In genomic region chrX:1657367-1658082, GRCh38 we compare ENCODE assay signal across 9 cellular contexts. TPM values are rescaled to one million over a fixed set of nuclear protein-coding genes. Genes with fewer than 3 reads are reported as not detected.
DNase-seq lines count a peak whose midpoint lies in the region; ATAC-seq, FAIRE-seq and TF ChIP-seq lines count a peak whose summit lies in the region.
"Had no signal": no experiment of that assay in that cellular context is flagged by ENCODE, and none has a peak within 500 bp of the region (broad histone marks: within the 10 kb centered on the region; RNA-seq: fewer than 3 reads in every experiment).

No MANE protein-coding gene starts in this region.

- TF ChIP-seq CTCF in astrocyte (IDR thresholded peaks at IDR 0.05; ENCODE audit: insufficient read depth, low read depth, low read length) (no peak), mucosa of descending colon (IDR thresholded peaks at IDR 0.05) (no peak), transverse colon (IDR thresholded peaks at IDR 0.05) (no peak)

- no peaks in the 10 kb centered on the region for H3K9me3 Mint-ChIP-seq in T-helper 1 cell treated with Interleukin-12 subunit alpha and Interleukin-12 subunit beta and Interleukin-4 antibody, amounts not matched to agents 30 μg/mL and 1 μg/mL, for 36 hours
- H3K9me3 Mint-ChIP-seq in astrocyte (ENCODE audit: unreplicated experiment) = peaks cover under 1% of the 10 kb centered on the region

- 18% methylated on average over 13 of the region's 13 CpGs; no CpG with 5 or more reads in 1 of the 2 donors for WGBS in transverse colon (ENCODE audit: low coverage in 1 of 2), 2 donors

- peaks cover 22% of the 10 kb centered on the region for H3K4me1 Mint-ChIP-seq in T-helper 1 cell treated with Interleukin-12 subunit alpha and Interleukin-12 subunit beta and Interleukin-4 antibody, amounts not matched to agents 30 μg/mL and 1 μg/mL, for 36 hours (ENCODE audit: low read depth)
- peaks cover 12% of the 10 kb centered on the region for H3K4me1 Mint-ChIP-seq in astrocyte (ENCODE audit: low read depth, unreplicated experiment)

- H3K4me2 ChIP-seq in astrocyte (ENCODE audit: low read length) = peak overlapping the region; percentile 49

- no peak overlapping the region for H3K27ac ChIP-seq in astrocyte (ENCODE audit: low read depth, low read length)
- H3K27ac ChIP-seq in transverse colon = peak overlapping the region in 2 of 4 donors; percentile 30 to 66
- H3K27ac ChIP-seq: pancreas had no signal

- peak; percentile 8 for DNase-seq in EL
- peak; percentile 73 for DNase-seq in HT1080 (ENCODE audit: low read depth)
- peak; percentile 18 for DNase-seq in astrocyte (ENCODE audit: low read depth)
- peak in 2 of 3 donors; percentile 27 to 62 for DNase-seq in mucosa of descending colon
- DNase-seq in transverse colon = peak; percentile 17
- DNase-seq in HuH-7 (ENCODE audit: low spot score) = no peak

- no peak for FAIRE-seq in astrocyte (lab: Jason Lieb, UNC)
- FAIRE-seq: pancreas had no signal

- peaks cover 20% of the 10 kb centered on the region for H3K36me3 Mint-ChIP-seq in T-helper 1 cell treated with Interleukin-12 subunit alpha and Interleukin-12 subunit beta and Interleukin-4 antibody, amounts not matched to agents 30 μg/mL and 1 μg/mL, for 36 hours (ENCODE audit: low read depth)
- H3K36me3 Mint-ChIP-seq in astrocyte (ENCODE audit: low read depth, unreplicated experiment) = no peaks in the 10 kb centered on the region

- H3K79me2 ChIP-seq in astrocyte (ENCODE audit: insufficient read depth, low read length) = no peaks in the 10 kb centered on the region

- H4K20me1 ChIP-seq in astrocyte (ENCODE audit: insufficient read depth, low read length) = no peaks in the 10 kb centered on the region

- in situ Hi-C loops in transverse colon (cut with MboI; ENCODE audit: low pct_ligation_motif_present in 1 of 4, low pct_unique_long_range_greater_than_20kb in 1 of 4, low sequenced_read_pairs in 3 of 4) = loop anchor here in 3 of 4 donors (25.0 kb wide), 1 partner anchor 930 kb away; no protein-coding TSS in a partner anchor

- peak overlapping the region; percentile 97 for H3K4me3 Mint-ChIP-seq in T-helper 1 cell treated with Interleukin-12 subunit alpha and Interleukin-12 subunit beta and Interleukin-4 antibody, amounts not matched to agents 30 μg/mL and 1 μg/mL, for 36 hours
- H3K4me3 Mint-ChIP-seq in astrocyte (ENCODE audit: unreplicated experiment) = no peak overlapping the region

- H3K4me3 ChIP-seq in astrocyte (ENCODE audit: insufficient read depth, low read depth, low read length) (no peak overlapping the region), mucosa of descending colon (no peak overlapping the region), transverse colon (peak overlapping the region in 1 of 4 donors; percentile 13)
- H3K4me3 ChIP-seq: pancreas had no signal

- no peaks in the 10 kb centered on the region for H3K9me3 ChIP-seq in astrocyte (ENCODE audit: insufficient read depth, low read depth, low read length)
- H3K9me3 ChIP-seq in mucosa of descending colon = no peaks in the 10 kb centered on the region
- H3K9me3 ChIP-seq in transverse colon = no peaks in the 10 kb centered on the region
- H3K9me3 ChIP-seq: pancreas had no signal

- intact Hi-C loops in mucosa of descending colon (cut with DNase I, micrococcal nuclease) = no loop called here
- intact Hi-C loops in transverse colon (cut with DNase I; ENCODE audit: low total_unique reads) = no loop called here

- H3K36me3 ChIP-seq in astrocyte (ENCODE audit: insufficient read depth, low read length) = no peaks in the 10 kb centered on the region
- H3K36me3 ChIP-seq in mucosa of descending colon (ENCODE audit: low read depth) = no peaks in the 10 kb centered on the region
- no peaks in the 10 kb centered on the region for H3K36me3 ChIP-seq in transverse colon
- H3K36me3 ChIP-seq: pancreas had no signal

- peak overlapping the region; percentile 25 for H3K9ac ChIP-seq in astrocyte (ENCODE audit: low read length)

- peak overlapping the region; percentile 45 for H2AFZ ChIP-seq in astrocyte (ENCODE audit: low read depth, low read length)

- H3K27me3 ChIP-seq in astrocyte (ENCODE audit: insufficient read depth, low read length) (no peaks in the 10 kb centered on the region), transverse colon (no peaks in the 10 kb centered on the region)

- peak overlapping the region; percentile 93 for H3K27ac Mint-ChIP-seq in T-helper 1 cell treated with Interleukin-12 subunit alpha and Interleukin-12 subunit beta and Interleukin-4 antibody, amounts not matched to agents 30 μg/mL and 1 μg/mL, for 36 hours
- H3K27ac Mint-ChIP-seq in astrocyte (ENCODE audit: unreplicated experiment) = peak overlapping the region; percentile 13

- no peaks in the 10 kb centered on the region for H3K27me3 Mint-ChIP-seq in T-helper 1 cell treated with Interleukin-12 subunit alpha and Interleukin-12 subunit beta and Interleukin-4 antibody, amounts not matched to agents 30 μg/mL and 1 μg/mL, for 36 hours (ENCODE audit: low read depth)
- no peaks in the 10 kb centered on the region for H3K27me3 Mint-ChIP-seq in astrocyte (ENCODE audit: low read depth, unreplicated experiment)

- peak; percentile 36 for TF ChIP-seq POLR2A in transverse colon (IDR thresholded peaks at IDR 0.05)

- no peaks in the 10 kb centered on the region for H3K4me1 ChIP-seq in astrocyte (ENCODE audit: insufficient read depth, low read length)
- H3K4me1 ChIP-seq in mucosa of descending colon (ENCODE audit: low read depth) = no peaks in the 10 kb centered on the region
- no peaks in the 10 kb centered on the region for H3K4me1 ChIP-seq in transverse colon
- H3K4me1 ChIP-seq: pancreas had no signal

- TF ChIP-seq EP300 in transverse colon (IDR thresholded peaks at IDR 0.05; ENCODE audit: low read depth) = no peak

- ATAC-seq in GM19467 (IDR thresholded peaks at IDR 0.05; ENCODE audit: unreplicated experiment) (peak; percentile 34), mucosa of descending colon (peak; percentile 72)

RNA-seq across cellular contexts. Expression of gene ASMT, which starts 42.7 kb away (rescaled TPM):
- total RNA-seq in HT1080 (2014; rRNA removed; shearing (Covaris generic)) = 0.32 TPM in 1 of 2 replicates, not detected in the other
- polyA plus RNA-seq in HT1080 (2015; cell fraction: cytosol; rRNA removed) = not detected in 2 replicates
- polyA plus RNA-seq in HT1080 (2015; cell fraction: nucleus; rRNA removed) = not detected in 2 replicates
- total RNA-seq in astrocyte = not detected in 2 replicates
- total RNA-seq in mucosa of descending colon = under 1 TPM in 1 of 3 donors, not detected in 2; 0.35 TPM
- not detected for total RNA-seq in transverse colon
